In genomic region chr4:94484818-94485217, GRCh38 we compare ENCODE assay signal across 23 cellular contexts.
"Had no signal": no experiment of that assay in that cellular context is flagged by ENCODE, and none has a peak within 500 bp of the region (broad histone marks: within the 10 kb centered on the region; RNA-seq: fewer than 3 reads in every experiment).

No MANE protein-coding gene starts in this region.

- ATAC-seq: activated T-cell treated with anti-CD3 and anti-CD28 coated beads, Interleukin-2, amount 50 U/mL, for 72 hours; mucosa of descending colon; sciatic nerve; stimulated activated memory B cell treated with anti-CD40 and anti-IgM and Interleukin-4, amounts not matched to agents 10 μg/mL and 1 μg/mL and 100 μg/mL, for 72 hours had no signal

- H3K9me3 Mint-ChIP-seq: activated T-cell treated with anti-CD3 and anti-CD28 coated beads, Interleukin-2, amount 50 U/mL, for 72 hours; central memory CD8-positive, alpha-beta T cell; naive B cell; neural progenitor cell; stimulated activated memory B cell treated with anti-CD40 and anti-IgM and Interleukin-4, amounts not matched to agents 10 μg/mL and 1 μg/mL and 100 μg/mL, for 72 hours had no signal

- H3K9me3 ChIP-seq: mucosa of descending colon, ovary, testis, upper lobe of left lung had no signal

- H3K36me3 Mint-ChIP-seq: naive B cell had no signal

- H3K4me3 ChIP-seq: coronary artery, mucosa of descending colon, neural progenitor cell, ovary, testis, upper lobe of left lung had no signal

- H3K4me3 Mint-ChIP-seq: activated naive CD8-positive, alpha-beta T cell; activated T-cell treated with anti-CD3 and anti-CD28 coated beads, Interleukin-2, amount 50 U/mL, for 72 hours; central memory CD8-positive, alpha-beta T cell; naive B cell; neural progenitor cell; stimulated activated memory B cell treated with anti-CD40 and anti-IgM and Interleukin-4, amounts not matched to agents 10 μg/mL and 1 μg/mL and 100 μg/mL, for 72 hours had no signal

- H3K27me3 ChIP-seq: neural progenitor cell, ovary, testis, upper lobe of left lung had no signal

- H2AFZ ChIP-seq: neural progenitor cell had no signal

- H3K36me3 ChIP-seq: neural progenitor cell, ovary, upper lobe of left lung, WERI-Rb-1 had no signal

- DNase-seq: activated CD4-positive, alpha-beta T cell treated with anti-CD3 and anti-CD28 coated beads for 1 hour; activated CD8-positive, alpha-beta memory T cell treated with anti-CD3 and anti-CD28 coated beads for 24 hours; activated CD8-positive, alpha-beta memory T cell treated with anti-CD3 and anti-CD28 coated beads, Interleukin-2, amount 50 U/mL, for 48 hours; activated T-cell treated with anti-CD3 and anti-CD28 coated beads, Interleukin-2, amount 50 U/mL, for 72 hours; amniotic stem cell; erythroblast; head of caudate nucleus; kidney glomerular epithelial cell; mesenchymal stem cell; mucosa of descending colon; naive B cell; ovary; stimulated activated CD4-positive, alpha-beta T cell treated with anti-CD3 and anti-CD28 coated beads, Interleukin-4, amount 100 ng/mL, for 4 hours; T-helper 2 cell; testis; WERI-Rb-1 had no signal

- H3K27me3 Mint-ChIP-seq: activated naive CD8-positive, alpha-beta T cell; central memory CD8-positive, alpha-beta T cell; naive B cell; stimulated activated memory B cell treated with anti-CD40 and anti-IgM and Interleukin-4, amounts not matched to agents 10 μg/mL and 1 μg/mL and 100 μg/mL, for 72 hours had no signal

- H3K27ac Mint-ChIP-seq: activated naive CD8-positive, alpha-beta T cell; activated T-cell treated with anti-CD3 and anti-CD28 coated beads, Interleukin-2, amount 50 U/mL, for 72 hours; neural progenitor cell; stimulated activated memory B cell treated with anti-CD40 and anti-IgM and Interleukin-4, amounts not matched to agents 10 μg/mL and 1 μg/mL and 100 μg/mL, for 72 hours had no signal

- H3K4me2 ChIP-seq: neural progenitor cell had no signal

- H3K4me1 ChIP-seq: testis had no signal

- H3K27ac ChIP-seq: coronary artery, neural progenitor cell, ovary, testis, upper lobe of left lung, WERI-Rb-1 had no signal

- H3K9ac ChIP-seq: neural progenitor cell had no signal
